Comparison of ENCODE assay signal across 1 cellular context in the genomic region with DNA sequence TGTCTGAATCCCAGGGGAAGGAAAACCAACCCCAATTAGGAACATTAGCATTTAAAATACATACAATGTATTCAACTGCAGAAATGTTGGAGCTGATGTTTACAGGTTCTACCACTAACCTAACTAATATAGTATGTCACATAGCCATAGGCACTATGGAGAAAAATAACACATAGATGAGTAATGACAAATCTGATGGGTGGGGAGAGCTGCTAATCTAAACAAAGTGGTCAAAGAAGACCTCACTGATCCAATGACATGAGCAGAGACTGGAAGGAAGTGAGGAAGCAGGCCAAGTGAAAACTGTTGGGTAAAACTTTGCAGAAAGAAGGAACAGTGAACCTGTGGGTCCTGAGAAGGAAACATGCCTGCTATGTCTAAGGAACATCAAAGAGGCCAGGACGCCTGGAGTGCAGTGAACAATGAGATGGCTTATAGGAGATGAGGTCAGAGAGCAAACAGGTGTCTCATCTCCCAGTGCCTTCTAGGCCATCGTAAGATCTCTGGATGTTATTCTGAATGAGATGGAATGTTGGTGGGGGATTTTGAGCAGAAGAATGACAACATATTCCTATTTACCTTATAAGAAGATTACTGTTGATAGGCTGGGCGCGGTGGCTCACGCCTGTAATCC.
TF ChIP-seq lines count a peak whose summit lies in the region.

No MANE protein-coding gene starts in this region.

TF ChIP-seq in HepG2, 621 proteins besides CTCF, POLR2A, EP300 and RAD21:
- TF ChIP-seq ZNF782 (CRISPR knock-in tag; IDR thresholded peaks at IDR 0.05; ENCODE audit: borderline replicate concordance) (no peak), LBX2 (CRISPR knock-in tag; IDR thresholded peaks at IDR 0.05; ENCODE audit: borderline replicate concordance) (no peak), TMF1 (CRISPR knock-in tag; IDR thresholded peaks at IDR 0.05; ENCODE audit: low read depth) (no peak), ZNF333 (CRISPR knock-in tag; IDR thresholded peaks at IDR 0.05; ENCODE audit: borderline replicate concordance) (no peak), CSRNP1 (CRISPR knock-in tag; IDR thresholded peaks at IDR 0.05) (no peak), HOXD1 (CRISPR knock-in tag; IDR thresholded peaks at IDR 0.05) (no peak), PPARG (CRISPR knock-in tag; conservative IDR thresholded peaks at IDR 0.05) (no peak), BHLHE40 (IDR thresholded peaks at IDR 0.05; ENCODE audit: low read length) (no peak)
- TF ChIP-seq, protein P1, sequence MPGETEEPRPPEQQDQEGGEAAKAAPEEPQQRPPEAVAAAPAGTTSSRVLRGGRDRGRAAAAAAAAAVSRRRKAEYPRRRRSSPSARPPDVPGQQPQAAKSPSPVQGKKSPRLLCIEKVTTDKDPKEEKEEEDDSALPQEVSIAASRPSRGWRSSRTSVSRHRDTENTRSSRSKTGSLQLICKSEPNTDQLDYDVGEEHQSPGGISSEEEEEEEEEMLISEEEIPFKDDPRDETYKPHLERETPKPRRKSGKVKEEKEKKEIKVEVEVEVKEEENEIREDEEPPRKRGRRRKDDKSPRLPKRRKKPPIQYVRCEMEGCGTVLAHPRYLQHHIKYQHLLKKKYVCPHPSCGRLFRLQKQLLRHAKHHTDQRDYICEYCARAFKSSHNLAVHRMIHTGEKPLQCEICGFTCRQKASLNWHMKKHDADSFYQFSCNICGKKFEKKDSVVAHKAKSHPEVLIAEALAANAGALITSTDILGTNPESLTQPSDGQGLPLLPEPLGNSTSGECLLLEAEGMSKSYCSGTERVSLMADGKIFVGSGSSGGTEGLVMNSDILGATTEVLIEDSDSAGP (CRISPR knock-in tag; IDR thresholded peaks at IDR 0.05; ENCODE audit: borderline replicate concordance): no peak
